ENCODE assay signal across 11 cellular contexts in genomic region chr15:44633603-44634002, GRCh38. TPM values are rescaled to one million over a fixed set of nuclear protein-coding genes. Genes with fewer than 3 reads are reported as not detected.
A peak's percentile ranks its signal among the peaks of the same experiment; 100 is the strongest.
DNase-seq lines count a peak whose midpoint lies in the region; ATAC-seq and TF ChIP-seq lines count a peak whose summit lies in the region.
"Had no signal": no experiment of that assay in that cellular context is flagged by ENCODE, and none has a peak within 500 bp of the region (broad histone marks: within the 10 kb centered on the region; RNA-seq: fewer than 3 reads in every experiment).

No MANE protein-coding gene starts in this region.

- no peak overlapping the region for H3K27ac ChIP-seq in heart left ventricle

- H3K4me3 Mint-ChIP-seq in activated CD8-positive, alpha-beta memory T cell treated with anti-CD3 and anti-CD28 coated beads, Interleukin-2, amount 10 ng/mL, durations not matched to agents 7 days and 5 days, result no peak overlapping the region
- H3K4me3 Mint-ChIP-seq in endothelial cell (ENCODE audit: unreplicated experiment), result no peak overlapping the region
- H3K4me3 Mint-ChIP-seq: type B pancreatic cell had no signal

- peaks cover 55% of the 10 kb centered on the region for H3K36me3 Mint-ChIP-seq in activated CD8-positive, alpha-beta memory T cell treated with anti-CD3 and anti-CD28 coated beads, Interleukin-2, amount 10 ng/mL, durations not matched to agents 7 days and 5 days
- peaks cover 9% of the 10 kb centered on the region for H3K36me3 Mint-ChIP-seq in endothelial cell (ENCODE audit: low read depth, unreplicated experiment)

- peaks cover 17% of the 10 kb centered on the region for H3K4me1 Mint-ChIP-seq in activated CD8-positive, alpha-beta memory T cell treated with anti-CD3 and anti-CD28 coated beads, Interleukin-2, amount 10 ng/mL, durations not matched to agents 7 days and 5 days
- no peaks in the 10 kb centered on the region for H3K4me1 Mint-ChIP-seq in endothelial cell (ENCODE audit: unreplicated experiment)

- H3K9me3 ChIP-seq in heart left ventricle, result peaks cover 0 to 3% (median 0%) of the 10 kb centered on the region in 12 donors

- peaks cover 0 to 98% (median 91%) of the 10 kb centered on the region in 9 donors for H3K36me3 ChIP-seq in heart left ventricle

- H3K9me3 Mint-ChIP-seq in activated CD8-positive, alpha-beta memory T cell treated with anti-CD3 and anti-CD28 coated beads, Interleukin-2, amount 10 ng/mL, durations not matched to agents 7 days and 5 days (ENCODE audit: low read depth), result no peaks in the 10 kb centered on the region
- H3K9me3 Mint-ChIP-seq in endothelial cell (ENCODE audit: unreplicated experiment), result no peaks in the 10 kb centered on the region
- H3K9me3 Mint-ChIP-seq: type B pancreatic cell had no signal

- H3K4me1 ChIP-seq in heart left ventricle, result peaks cover 0 to 6% (median 0%) of the 10 kb centered on the region in 12 donors

- no peak for TF ChIP-seq POLR2A in heart left ventricle (IDR thresholded peaks at IDR 0.05)

- no peak overlapping the region for H3K4me3 ChIP-seq in cardiac fibroblast (replicated peaks in 1 of 2; ENCODE audit: low read depth in 2 of 2, low read length in 2 of 2)
- no peak overlapping the region for H3K4me3 ChIP-seq in heart left ventricle

- no peaks in the 10 kb centered on the region for H3K27me3 ChIP-seq in heart left ventricle

- peak; percentile 50 for ATAC-seq in activated CD8-positive, alpha-beta memory T cell treated with anti-CD3 and anti-CD28 coated beads, Interleukin-2, amount 10 ng/mL, durations not matched to agents 7 days and 5 days
- peak; percentile 67 for ATAC-seq in sciatic nerve
- ATAC-seq in heart left ventricle, result no peak

- intact Hi-C loops in sciatic nerve (cut with DNase I) (no loop called here), heart left ventricle (cut with DNase I) (no loop called here)

- 96 to 99% (median 97%) methylated on average over 5 of the region's 5 CpGs for WGBS in heart left ventricle, 4 donors

- no peaks in the 10 kb centered on the region for H3K27me3 Mint-ChIP-seq in activated CD8-positive, alpha-beta memory T cell treated with anti-CD3 and anti-CD28 coated beads, Interleukin-2, amount 10 ng/mL, durations not matched to agents 7 days and 5 days
- H3K27me3 Mint-ChIP-seq in endothelial cell (ENCODE audit: unreplicated experiment), result peaks cover 1% of the 10 kb centered on the region
- H3K27me3 Mint-ChIP-seq: type B pancreatic cell had no signal

- DNase-seq in activated CD8-positive, alpha-beta memory T cell treated with anti-CD3 and anti-CD28 coated beads, Interleukin-2, amount 10 ng/mL, durations not matched to agents 7 days and 5 days, result no peak
- no peak for DNase-seq in activated CD8-positive, alpha-beta memory T cell treated with anti-CD3 and anti-CD28 coated beads, Interleukin-2, amount 50 U/mL, for 48 hours
- DNase-seq in OCI-M1 (lab: John Stamatoyannopoulos, UW) (peak; percentile 52), cardiac fibroblast (ENCODE audit: low read depth in 2 of 2) (peak; percentile 74 to 83), sciatic nerve (ENCODE audit: low spot score) (no peak), heart left ventricle (no peak), endothelial cell (ENCODE audit: low spot score) (no peak), ureter (ENCODE audit: low spot score) (no peak)
- DNase-seq: NCI-H1417, occipital lobe had no signal

- H3K27ac Mint-ChIP-seq in activated CD8-positive, alpha-beta memory T cell treated with anti-CD3 and anti-CD28 coated beads, Interleukin-2, amount 10 ng/mL, durations not matched to agents 7 days and 5 days, result peak overlapping the region; percentile 73
- no peak overlapping the region for H3K27ac Mint-ChIP-seq in endothelial cell (ENCODE audit: unreplicated experiment)
- H3K27ac Mint-ChIP-seq: type B pancreatic cell had no signal

- TF ChIP-seq CTCF in cardiac fibroblast (IDR thresholded peaks at IDR 0.05; ENCODE audit: low read depth, low read length), result no peak
- TF ChIP-seq CTCF in heart left ventricle (IDR thresholded peaks at IDR 0.05), result no peak
- no peak for TF ChIP-seq CTCF in endothelial cell (IDR thresholded peaks at IDR 0.05; ENCODE audit: unreplicated experiment)

- CTCF ChIA-PET in activated CD8-positive, alpha-beta memory T cell treated with anti-CD3 and anti-CD28 coated beads, Interleukin-2, amount 10 ng/mL, durations not matched to agents 7 days and 5 days (lab: Charles Lee), result interaction anchor here (0.5 to 2.4 kb wide), 4 partner anchors 30 to 474 kb away, joined by 3 to 7 read pairs (median 5); partner anchors contain the start of gene SPG11

RNA-seq across cellular contexts. Expression of gene SPG11, which starts 29.9 kb away (rescaled TPM):
- total RNA-seq in activated CD8-positive, alpha-beta memory T cell treated with anti-CD3 and anti-CD28 coated beads, Interleukin-2, amount 10 ng/mL, durations not matched to agents 7 days and 5 days, result 10 to 100 TPM; 76.7 to 95.8 TPM
- total RNA-seq in sciatic nerve (88.0 TPM), heart left ventricle (10 to 100 TPM; 35.4 to 69.4 (median 48.8) TPM), endothelial cell (ENCODE audit: unreplicated experiment) (37.1 TPM), ureter (155 TPM)
- 10 to 100 TPM; 17.5 to 24.1 TPM for polyA plus RNA-seq in heart left ventricle

Comparison
In these comparisons a context has a peak if more than half of its experiments do, and no peak if none do; other contexts are left out.
1. ATAC-seq: peak in activated CD8-positive, alpha-beta memory T cell treated with anti-CD3 and anti-CD28 coated beads, Interleukin-2, amount 10 ng/mL, durations not matched to agents 7 days and 5 days (single experiment) and sciatic nerve (single experiment); none in heart left ventricle (0 of 4).
2. DNase-seq: peak in OCI-M1 (single experiment) and cardiac fibroblast (2 of 2); none in activated CD8-positive, alpha-beta memory T cell treated with anti-CD3 and anti-CD28 coated beads, Interleukin-2, amount 10 ng/mL, durations not matched to agents 7 days and 5 days (single experiment), activated CD8-positive, alpha-beta memory T cell treated with anti-CD3 and anti-CD28 coated beads, Interleukin-2, amount 50 U/mL, for 48 hours (single experiment), sciatic nerve (single experiment), heart left ventricle (0 of 5), endothelial cell (single experiment) and ureter (single experiment).